ENCODE assay signal across 7 cellular contexts in genomic region chr4:151276787-151277557, GRCh38. TPM values are rescaled to one million over a fixed set of nuclear protein-coding genes. Genes with fewer than 3 reads are reported as not detected.
DNase-seq lines count a peak whose midpoint lies in the region; ATAC-seq, FAIRE-seq and TF ChIP-seq lines count a peak whose summit lies in the region.

PRSS48 (plus strand) TSS chr4:151277161; CDS start chr4:151277173, 12 bp downstream.

- H3K27me3 ChIP-seq in OCI-LY1 (ENCODE audit: insufficient read depth, low read length), result no peaks in the 10 kb centered on the region

- H3K27ac Mint-ChIP-seq in activated naive CD4-positive, alpha-beta T cell treated with anti-CD3 and anti-CD28 coated beads, Interleukin-2, amount 10 ng/mL, durations not matched to agents 7 days and 5 days, result no peak within 1 kb of the TSS

- no peaks in the 10 kb centered on the region for H3F3A ChIP-seq in OCI-LY1 (ENCODE audit: insufficient read depth, low read length)

- H3K9me3 ChIP-seq in OCI-LY1 (ENCODE audit: low read length), result no peaks in the 10 kb centered on the region

- intact Hi-C loops in cardiac septum (cut with DNase I), result loop anchor here (2.0 to 5.0 kb wide), 2 partner anchors 50 to 86 kb away; partner anchors contain the start of gene SH3D19

- H3K9ac ChIP-seq in OCI-LY1 (ENCODE audit: low read length), result no peak within 1 kb of the TSS

- DNase-seq in GM12864 (ENCODE audit: low read depth) (no peak), cardiac septum (ENCODE audit: low spot score) (peak; percentile 78), renal cortical epithelial cell (ENCODE audit: low read depth) (peak; percentile 29), RCC 7860 (ENCODE audit: low spot score) (no peak)
- peak; percentile 64 for DNase-seq in activated naive CD4-positive, alpha-beta T cell treated with anti-CD3 and anti-CD28 coated beads, Interleukin-2, amount 10 ng/mL, durations not matched to agents 7 days and 5 days

- no peak within 1 kb of the TSS for H3K27ac ChIP-seq in OCI-LY1 (ENCODE audit: low read depth, low read length, poor library complexity, severe bottlenecking)

- H3K4me1 Mint-ChIP-seq in activated naive CD4-positive, alpha-beta T cell treated with anti-CD3 and anti-CD28 coated beads, Interleukin-2, amount 10 ng/mL, durations not matched to agents 7 days and 5 days, result no peaks in the 10 kb centered on the region

- H3K4me2 ChIP-seq in OCI-LY1 (ENCODE audit: low read length), result no peak within 1 kb of the TSS

- no peaks in the 10 kb centered on the region for H3K9me3 Mint-ChIP-seq in activated naive CD4-positive, alpha-beta T cell treated with anti-CD3 and anti-CD28 coated beads, Interleukin-2, amount 10 ng/mL, durations not matched to agents 7 days and 5 days

- ATAC-seq in HG02678 (IDR thresholded peaks at IDR 0.05; ENCODE audit: unreplicated experiment), result peak; percentile 60

- H3K4me1 ChIP-seq in OCI-LY1 (ENCODE audit: insufficient read depth, low read length, severe bottlenecking), result no peaks in the 10 kb centered on the region

- no peak within 1 kb of the TSS for H3K4me3 Mint-ChIP-seq in activated naive CD4-positive, alpha-beta T cell treated with anti-CD3 and anti-CD28 coated beads, Interleukin-2, amount 10 ng/mL, durations not matched to agents 7 days and 5 days

- no peak within 1 kb of the TSS for H2AFZ ChIP-seq in OCI-LY1 (ENCODE audit: low read length)

- no peaks in the 10 kb centered on the region for H3K36me3 Mint-ChIP-seq in activated naive CD4-positive, alpha-beta T cell treated with anti-CD3 and anti-CD28 coated beads, Interleukin-2, amount 10 ng/mL, durations not matched to agents 7 days and 5 days

- no peaks in the 10 kb centered on the region for H3K9me2 ChIP-seq in OCI-LY1 (ENCODE audit: low read depth, low read length)

- no peaks in the 10 kb centered on the region for H4K20me1 ChIP-seq in OCI-LY1 (ENCODE audit: insufficient read depth, low read length)

- no peaks in the 10 kb centered on the region for H3K79me2 ChIP-seq in OCI-LY1 (ENCODE audit: insufficient read depth, low read length)

- H3K4me3 ChIP-seq in GM12864 (ENCODE audit: low read depth, low read length) (no peak within 1 kb of the TSS), OCI-LY1 (ENCODE audit: low read depth, low read length, poor library complexity, severe bottlenecking) (no peak within 1 kb of the TSS)

- CTCF ChIA-PET in activated naive CD4-positive, alpha-beta T cell treated with anti-CD3 and anti-CD28 coated beads, Interleukin-2, amount 10 ng/mL, durations not matched to agents 7 days and 5 days (lab: Charles Lee), result interaction anchor here (0.6 to 1.4 kb wide), 7 partner anchors 8 to 370 kb away, joined by 3 to 5 read pairs (median 4); no protein-coding TSS in a partner anchor

- no peaks in the 10 kb centered on the region for H3K36me3 ChIP-seq in OCI-LY1 (ENCODE audit: insufficient read depth, low read length)

- FAIRE-seq in RCC 7860 (lab: Jason Lieb, UNC), result no peak

- H3K27me3 Mint-ChIP-seq in activated naive CD4-positive, alpha-beta T cell treated with anti-CD3 and anti-CD28 coated beads, Interleukin-2, amount 10 ng/mL, durations not matched to agents 7 days and 5 days, result peaks cover 9% of the 10 kb centered on the region

- TF ChIP-seq CTCF in GM12864 (IDR thresholded peaks at IDR 0.05; ENCODE audit: low read depth, low read length, missing control alignments) (peak; percentile 79), OCI-LY1 (IDR thresholded peaks at IDR 0.05; ENCODE audit: low read length) (peak; percentile 87)

RNA-seq across cellular contexts. Expression of gene PRSS48, which starts in this region (rescaled TPM):
- total RNA-seq in cardiac septum, result not detected
- total RNA-seq in renal cortical epithelial cell, result not detected in 2 replicates

Comparison
In these comparisons a context has a peak if more than half of its experiments do, and no peak if none do; other contexts are left out.
1. Peak in DNase-seq in cardiac septum; RNA of the gene not detected or under 1 TPM.
2. Peak in DNase-seq in renal cortical epithelial cell; RNA of the gene not detected or under 1 TPM.